10 cellular contexts compared by ENCODE assay signal in the genomic region with DNA sequence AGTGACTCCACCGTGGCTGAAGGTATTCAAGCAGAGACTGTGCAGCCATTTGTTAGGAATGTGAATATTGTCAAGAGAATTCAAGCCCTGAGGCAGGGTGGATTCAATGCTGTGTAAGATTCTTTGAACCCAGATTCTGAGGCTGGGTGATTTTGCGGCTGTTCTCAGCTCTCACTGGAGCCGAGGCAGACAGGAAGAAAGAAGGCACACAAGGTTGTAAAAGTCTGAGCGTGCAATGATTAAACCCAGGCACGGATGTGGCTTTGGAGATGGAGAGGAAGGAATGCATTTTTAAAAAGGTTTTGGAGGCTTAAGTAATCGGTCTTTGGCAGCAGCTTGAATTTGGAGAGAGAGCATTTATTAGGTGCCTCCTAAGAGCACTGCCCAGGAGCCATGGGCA.
A peak's percentile ranks its signal among the peaks of the same experiment; 100 is the strongest.
DNase-seq lines count a peak whose midpoint lies in the region; ATAC-seq and TF ChIP-seq lines count a peak whose summit lies in the region.
"Had no signal": no experiment of that assay in that cellular context is flagged by ENCODE, and none has a peak within 500 bp of the region (broad histone marks: within the 10 kb centered on the region; RNA-seq: fewer than 3 reads in every experiment).

No MANE protein-coding gene starts in this region.

- H3K4me3 ChIP-seq in ACC112 (ENCODE audit: low read depth, low read length) (peak overlapping the region; percentile 51; the same call in 1 of the 2 replicates), GM12865 (ENCODE audit: low read depth, low read length) (no peak overlapping the region), psoas muscle (no peak overlapping the region), gastrocnemius medialis (no peak overlapping the region)

- intact Hi-C loops in activated CD8-positive, alpha-beta T cell treated with anti-CD3 and anti-CD28 coated beads for 36 hours (cut with micrococcal nuclease): loop anchor here (10.0 kb wide), 1 partner anchor 185 kb away; no protein-coding TSS in a partner anchor
- intact Hi-C loops in psoas muscle (cut with DNase I): loop anchor here in 1 of 2 donors (10.0 kb wide), 1 partner anchor 525 kb away; the partner anchor contains the start of gene SLC7A1
- intact Hi-C loops in gastrocnemius medialis (cut with DNase I; ENCODE audit: low total_unique reads): loop anchor here (10.0 kb wide), 1 partner anchor 525 kb away; the partner anchor contains the start of gene SLC7A1

- 43 to 50% (median 46%) methylated on average over 6 of the region's 6 CpGs for WGBS in psoas muscle, 3 donors

- H3K4me1 Mint-ChIP-seq in activated CD8-positive, alpha-beta T cell treated with anti-CD3 and anti-CD28 coated beads for 36 hours (ENCODE audit: low read depth): peaks cover 33% of the 10 kb centered on the region

- no peak overlapping the region for H3K27ac Mint-ChIP-seq in activated CD8-positive, alpha-beta T cell treated with anti-CD3 and anti-CD28 coated beads for 36 hours

- peak overlapping the region; percentile 74 for H2AFZ ChIP-seq in ACC112 (ENCODE audit: low read length, unreplicated experiment)

- H3K36me3 Mint-ChIP-seq in activated CD8-positive, alpha-beta T cell treated with anti-CD3 and anti-CD28 coated beads for 36 hours (ENCODE audit: low read depth): no peaks in the 10 kb centered on the region

- no peaks in the 10 kb centered on the region for H3K9me3 Mint-ChIP-seq in activated CD8-positive, alpha-beta T cell treated with anti-CD3 and anti-CD28 coated beads for 36 hours

- POLR2A ChIA-PET in activated CD8-positive, alpha-beta T cell treated with anti-CD3 and anti-CD28 coated beads for 36 hours (lab: Charles Lee): interaction anchor here (1.5 kb wide), 1 partner anchor 27 kb away, joined by 3 read pairs; no protein-coding TSS in a partner anchor

- CTCF ChIA-PET in activated CD8-positive, alpha-beta T cell treated with anti-CD3 and anti-CD28 coated beads for 36 hours (lab: Charles Lee): interaction anchor here (0.7 to 6.9 kb wide), 3 partner anchors 13 to 216 kb away, joined by 3 to 74 read pairs (median 3); no protein-coding TSS in a partner anchor

- H3K4me1 ChIP-seq in ACC112 (ENCODE audit: control insufficient read depth, insufficient read depth, low read length, unreplicated experiment) (peaks cover 15% of the 10 kb centered on the region), psoas muscle (peaks cover 9% of the 10 kb centered on the region), gastrocnemius medialis (peaks cover 6 to 9% of the 10 kb centered on the region in 2 donors)

- H3K79me2 ChIP-seq in ACC112 (ENCODE audit: control insufficient read depth, insufficient read depth, low read length, unreplicated experiment): no peaks in the 10 kb centered on the region

- ATAC-seq in activated CD8-positive, alpha-beta T cell treated with anti-CD3 and anti-CD28 coated beads for 36 hours: peak; percentile 38
- ATAC-seq in GM18511 (IDR thresholded peaks at IDR 0.05; ENCODE audit: unreplicated experiment) (no peak), psoas muscle (no peak), gastrocnemius medialis (no peak)

- H3K36me3 ChIP-seq in ACC112 (ENCODE audit: insufficient read depth, low read length): no peaks in the 10 kb centered on the region
- no peaks in the 10 kb centered on the region for H3K36me3 ChIP-seq in psoas muscle (ENCODE audit: insufficient read depth in 1 of 2, low read depth in 1 of 2)
- H3K36me3 ChIP-seq in gastrocnemius medialis: no peaks in the 10 kb centered on the region

- H3K27me3 ChIP-seq in ACC112 (ENCODE audit: insufficient read depth, low read length) (0 out of 2 replicates have a peak, but pooled peaks cover 3% of the 10 kb centered on the region), psoas muscle (ENCODE audit: insufficient read depth in 3 of 3, low read length in 2 of 3) (no peaks in the 10 kb centered on the region), gastrocnemius medialis (no peaks in the 10 kb centered on the region)

- in situ Hi-C loops in gastrocnemius medialis (cut with MboI; ENCODE audit: low sequenced_read_pairs in 4 of 4): loop anchor here (5.0 to 10.0 kb wide), 4 partner anchors 345 to 612 kb away; no protein-coding TSS in a partner anchor

- H3K4me3 Mint-ChIP-seq in activated CD8-positive, alpha-beta T cell treated with anti-CD3 and anti-CD28 coated beads for 36 hours: peak overlapping the region; percentile 6

- no peak for TF ChIP-seq POLR2A in gastrocnemius medialis (IDR thresholded peaks at IDR 0.05)

- DNase-seq in GM12865 (ENCODE audit: low read depth): peak; percentile 34
- DNase-seq in activated CD8-positive, alpha-beta T cell treated with anti-CD3 and anti-CD28 coated beads for 36 hours: peak; percentile 48
- peak; percentile 98 for DNase-seq in islet precursor cell
- DNase-seq in psoas muscle: no peak
- no peak for DNase-seq in midbrain (lab: John Stamatoyannopoulos, UW)
- DNase-seq in gastrocnemius medialis: no peak
- DNase-seq: NCI-H2081 treated with DMSO at 0.1 percent for 48 hours; stimulated activated naive CD4-positive, alpha-beta T cell treated with Interleukin-2 at 50 U/mL for 16 hours had no signal

- peak overlapping the region; percentile 13; the same call in 1 of the 2 replicates for H3K27ac ChIP-seq in ACC112 (ENCODE audit: low read depth, low read length)
- H3K27ac ChIP-seq in psoas muscle: no peak overlapping the region
- H3K27ac ChIP-seq in gastrocnemius medialis: no peak overlapping the region

- no peaks in the 10 kb centered on the region for H3K27me3 Mint-ChIP-seq in activated CD8-positive, alpha-beta T cell treated with anti-CD3 and anti-CD28 coated beads for 36 hours

- H3K9me3 ChIP-seq in psoas muscle: no peaks in the 10 kb centered on the region
- H3K9me3 ChIP-seq in gastrocnemius medialis: no peaks in the 10 kb centered on the region

- TF ChIP-seq CTCF in GM12865 (IDR thresholded peaks at IDR 0.05; ENCODE audit: insufficient read depth, low read depth, low read length, missing control alignments): no peak
- TF ChIP-seq CTCF in activated CD8-positive, alpha-beta T cell treated with anti-CD3 and anti-CD28 coated beads for 36 hours (IDR thresholded peaks at IDR 0.05): no peak
- TF ChIP-seq CTCF in psoas muscle (IDR thresholded peaks at IDR 0.05): no peak
- TF ChIP-seq CTCF in gastrocnemius medialis (IDR thresholded peaks at IDR 0.05 in 4 of 5, conservative IDR thresholded peaks at IDR 0.05 in 1 of 5): no peak

Comparison
In these comparisons a context has a peak if more than half of its experiments do, and no peak if none do; other contexts are left out.
1. DNase-seq: peak in GM12865 (single experiment), activated CD8-positive, alpha-beta T cell treated with anti-CD3 and anti-CD28 coated beads for 36 hours (single experiment) and islet precursor cell (single experiment); none in psoas muscle (0 of 2), midbrain (single experiment) and gastrocnemius medialis (0 of 2).